Comparison of ENCODE assay signal across 8 cellular contexts in the genomic region with DNA sequence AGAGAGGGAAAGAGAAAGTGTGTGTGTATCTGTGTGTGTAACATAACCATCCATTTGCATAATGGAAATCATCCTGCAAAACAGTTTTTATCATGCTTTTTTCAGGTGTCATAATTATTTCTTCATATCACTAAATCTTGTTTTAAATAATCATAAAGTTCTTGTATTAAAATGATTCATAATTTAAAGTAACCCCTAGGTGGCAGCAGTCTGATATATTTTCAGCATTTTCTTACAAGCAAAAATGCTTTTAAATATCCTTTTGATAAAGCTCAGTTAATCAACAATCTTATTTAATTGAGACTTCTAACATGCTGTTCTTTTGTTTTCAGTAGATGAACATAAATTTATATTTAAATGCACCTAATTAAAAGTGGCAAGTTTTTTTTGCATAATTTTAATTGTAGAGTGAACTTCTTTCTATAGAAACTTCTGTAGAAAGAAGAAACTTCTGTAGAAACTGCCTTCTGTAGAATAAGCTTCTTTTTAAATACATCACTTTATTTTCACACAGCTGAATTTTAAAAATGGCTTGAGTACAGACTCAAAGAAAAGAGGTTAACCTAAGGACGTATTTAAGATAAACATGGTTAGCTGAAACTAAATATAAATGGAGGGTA.
DNase-seq lines count a peak whose midpoint lies in the region; ATAC-seq and TF ChIP-seq lines count a peak whose summit lies in the region.

No MANE protein-coding gene starts in this region.

- no peaks in the 10 kb centered on the region for H3K9me3 Mint-ChIP-seq in CD14-positive monocyte

- H3K9ac ChIP-seq in KMS-11, result no peak overlapping the region

- no peaks in the 10 kb centered on the region for H3K27me3 Mint-ChIP-seq in CD14-positive monocyte (ENCODE audit: low read depth in 3 of 3)

- H3K27ac ChIP-seq in KMS-11, result no peak overlapping the region
- no peak overlapping the region for H3K27ac ChIP-seq in RWPE2 (ENCODE audit: poor library complexity, severe bottlenecking)

- no peaks in the 10 kb centered on the region for H4K20me1 ChIP-seq in KMS-11 (ENCODE audit: insufficient read depth)

- no peaks in the 10 kb centered on the region for H3K9me3 ChIP-seq in RWPE2 (ENCODE audit: severe bottlenecking)

- intact Hi-C loops in CD14-positive monocyte (cut with micrococcal nuclease), result loop anchor here (2.0 to 10.0 kb wide), 2 partner anchors 647 to 649 kb away; no protein-coding TSS in a partner anchor

- no peak overlapping the region for H3K4me2 ChIP-seq in KMS-11

- TF ChIP-seq CTCF in CD14-positive monocyte (IDR thresholded peaks at IDR 0.05), result peak; percentile 71
- TF ChIP-seq CTCF in KMS-11 (conservative IDR thresholded peaks at IDR 0.05; ENCODE audit: low read depth, low read length), result peak; percentile 77
- peak; percentile 81 for TF ChIP-seq CTCF in RWPE2 (IDR thresholded peaks at IDR 0.05; ENCODE audit: poor library complexity, severe bottlenecking)

- H3K4me1 ChIP-seq in KMS-11 (ENCODE audit: low read depth, poor library complexity, severe bottlenecking) (no peaks in the 10 kb centered on the region), RWPE2 (ENCODE audit: insufficient read depth, poor library complexity, severe bottlenecking) (no peaks in the 10 kb centered on the region)

- ATAC-seq in RWPE2 (ENCODE audit: low read depth) (no peak), GM18517 (IDR thresholded peaks at IDR 0.05; ENCODE audit: unreplicated experiment) (no peak)

- peaks cover 72 to 73% of the 10 kb centered on the region in 2 donors for H3K36me3 Mint-ChIP-seq in CD14-positive monocyte

- no peaks in the 10 kb centered on the region for H3K79me2 ChIP-seq in KMS-11 (ENCODE audit: insufficient read depth, low read depth)

- H3K27me3 ChIP-seq in KMS-11 (ENCODE audit: insufficient read depth, low read depth) (no peaks in the 10 kb centered on the region), RWPE2 (ENCODE audit: insufficient read depth, poor library complexity, severe bottlenecking) (no peaks in the 10 kb centered on the region)

- H3K36me3 ChIP-seq in KMS-11 (ENCODE audit: insufficient read depth), result 0 out of 2 replicates have a peak, but pooled peaks cover 2% of the 10 kb centered on the region
- peaks cover 82% of the 10 kb centered on the region for H3K36me3 ChIP-seq in RWPE2 (ENCODE audit: low read depth)

- H3K4me3 ChIP-seq in KMS-11 (IDR thresholded peaks at IDR 0.05; ENCODE audit: insufficient read depth, low read depth, low read length) (no peak overlapping the region), RWPE2 (ENCODE audit: severe bottlenecking) (no peak overlapping the region)

- no peak overlapping the region for H3K27ac Mint-ChIP-seq in CD14-positive monocyte

- H3K4me3 Mint-ChIP-seq in CD14-positive monocyte, result no peak overlapping the region

- H2AFZ ChIP-seq in KMS-11 (ENCODE audit: low read depth), result no peak overlapping the region

- H3K4me1 Mint-ChIP-seq in CD14-positive monocyte, result no peaks in the 10 kb centered on the region

- no peak for DNase-seq in CD14-positive monocyte (ENCODE audit: low spot score)
- DNase-seq in RWPE2 (ENCODE audit: low spot score), result no peak
- peak; percentile 14 for DNase-seq in germinal center (ENCODE audit: low spot score)
- no peak for DNase-seq in activated T-cell treated with anti-CD3 and anti-CD28 coated beads for 4 hours
- DNase-seq in C1 segment of cervical spinal cord (lab: John Stamatoyannopoulos, UW), result no peak
- no peak for DNase-seq in HPDE6-E6E7 (ENCODE audit: extremely low spot score)
